In the genomic region with DNA sequence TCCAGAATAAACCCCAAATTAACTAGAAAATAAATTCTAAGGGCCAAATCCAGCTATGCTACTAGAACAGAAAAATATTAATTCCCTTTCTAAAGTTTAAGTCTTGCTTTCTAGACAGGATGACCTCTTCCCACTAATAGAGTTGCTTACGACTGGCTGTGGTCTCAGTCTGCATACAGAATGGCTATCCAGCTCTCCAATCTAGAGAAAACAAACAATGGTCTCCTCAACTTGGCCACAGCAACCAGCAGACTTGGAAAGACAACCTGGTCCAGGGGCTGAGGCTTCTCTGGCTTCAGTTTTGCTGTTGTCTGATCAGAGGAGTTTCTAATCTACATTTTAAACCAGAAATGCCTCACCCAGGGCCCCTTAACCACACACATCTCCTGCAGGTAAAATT, we compare ENCODE assay signal across 18 cellular contexts. TPM values are rescaled to one million over a fixed set of nuclear protein-coding genes. Genes with fewer than 3 reads are reported as not detected.
DNase-seq lines count a peak whose midpoint lies in the region; ATAC-seq and TF ChIP-seq lines count a peak whose summit lies in the region.
"Had no signal": no experiment of that assay in that cellular context is flagged by ENCODE, and none has a peak within 500 bp of the region (broad histone marks: within the 10 kb centered on the region; RNA-seq: fewer than 3 reads in every experiment).

No MANE protein-coding gene starts in this region.

- no peak overlapping the region for H3K9ac ChIP-seq in mesenchymal stem cell (ENCODE audit: low read length)
- H3K9ac ChIP-seq: GM23248, KMS-11 had no signal

- H3K9me3 ChIP-seq in RWPE2 (ENCODE audit: severe bottlenecking) (no peaks in the 10 kb centered on the region), mesenchymal stem cell (ENCODE audit: control insufficient read depth, low read length) (no peaks in the 10 kb centered on the region), esophagus squamous epithelium (no peaks in the 10 kb centered on the region), prostate gland (no peaks in the 10 kb centered on the region)

- POLR2A ChIA-PET in WTC11 (lab: Charles Lee): no interaction called here

- DNase-seq in NCI-H510A treated with DMSO at 0.1 percent for 48 hours (lab: John Stamatoyannopoulos, UW) (peak; percentile 45), NCI-H510A (lab: John Stamatoyannopoulos, UW) (no peak), RWPE2 (ENCODE audit: low spot score) (no peak), choroid plexus epithelial cell (ENCODE audit: low read depth) (peak; percentile 63), mesenchymal stem cell (peak; percentile 32), WTC11 (ENCODE audit: low spot score) (no peak), esophagus squamous epithelium (lab: John Stamatoyannopoulos, UW) (no peak), prostate gland (ENCODE audit: low spot score) (no peak)
- DNase-seq: 8988T, NCI-H1048, NCI-H1417 treated with DMSO at 0.1 percent for 48 hours, NCI-H187, NCI-H748 treated with DMSO at 0.1 percent for 48 hours had no signal

- no peaks in the 10 kb centered on the region for H3K36me3 Mint-ChIP-seq in WTC11
- H3K36me3 Mint-ChIP-seq: CD14-positive monocyte had no signal

- H2AFZ ChIP-seq in mesenchymal stem cell (ENCODE audit: low read depth, low read length): no peak overlapping the region
- H2AFZ ChIP-seq: GM23248 had no signal

- peak overlapping the region in 1 of 2 experiments; percentile 40 for H3K4ac ChIP-seq in mesenchymal stem cell (ENCODE audit: low read depth in 1 of 2, low read length in 2 of 2)

- H3K4me3 ChIP-seq in RWPE2 (ENCODE audit: severe bottlenecking) (no peak overlapping the region), choroid plexus epithelial cell (ENCODE audit: low read depth, low read length) (no peak overlapping the region), mesenchymal stem cell (ENCODE audit: insufficient read depth in 1 of 2, low read depth in 1 of 2, low read length in 2 of 2) (no peak overlapping the region), esophagus squamous epithelium (no peak overlapping the region), prostate gland (no peak overlapping the region)
- H3K4me3 ChIP-seq: GM23248 had no signal

- no peak overlapping the region for H3K4me3 Mint-ChIP-seq in WTC11
- H3K4me3 Mint-ChIP-seq: CD14-positive monocyte had no signal

- H3K4me1 Mint-ChIP-seq in WTC11: 0 out of 2 replicates have a peak, but pooled peaks cover 3% of the 10 kb centered on the region
- H3K4me1 Mint-ChIP-seq: CD14-positive monocyte had no signal

- no peaks in the 10 kb centered on the region for H3K79me1 ChIP-seq in mesenchymal stem cell (replicated peaks; ENCODE audit: low read length, poor library complexity, severe bottlenecking)

- no peak overlapping the region for H3K14ac ChIP-seq in mesenchymal stem cell (ENCODE audit: low read length in 2 of 2)

- ATAC-seq in RWPE2 (ENCODE audit: low read depth) (no peak), WTC11 (no peak)
- ATAC-seq: SK-N-SH treated with all-trans-retinoic acid at 6 μM for 48 hours had no signal

- CTCF ChIA-PET in WTC11 (lab: Charles Lee): no interaction called here

- TF ChIP-seq POLR2A in esophagus squamous epithelium (IDR thresholded peaks at IDR 0.05): no peak
- TF ChIP-seq POLR2A in prostate gland (IDR thresholded peaks at IDR 0.05): no peak

- TF ChIP-seq CTCF in RWPE2 (IDR thresholded peaks at IDR 0.05; ENCODE audit: poor library complexity, severe bottlenecking) (no peak), choroid plexus epithelial cell (conservative IDR thresholded peaks at IDR 0.05; ENCODE audit: low read depth, low read length) (no peak), WTC11 (IDR thresholded peaks at IDR 0.05) (no peak), esophagus squamous epithelium (IDR thresholded peaks at IDR 0.05) (no peak), prostate gland (IDR thresholded peaks at IDR 0.05) (no peak)

- H3K27ac Mint-ChIP-seq in WTC11: no peak overlapping the region

- H2BK120ac ChIP-seq in mesenchymal stem cell (ENCODE audit: low read depth, low read length): no peak overlapping the region

- H2BK12ac ChIP-seq in mesenchymal stem cell (ENCODE audit: low read length in 2 of 2): no peak overlapping the region

- peaks cover 8% of the 10 kb centered on the region for H3K9me3 Mint-ChIP-seq in WTC11

- H3K27ac ChIP-seq in RWPE2 (ENCODE audit: poor library complexity, severe bottlenecking) (peak overlapping the region; percentile 44), mesenchymal stem cell (ENCODE audit: low read length, poor library complexity, severe bottlenecking) (peak overlapping the region; percentile 24), esophagus squamous epithelium (no peak overlapping the region), prostate gland (no peak overlapping the region)
- H3K27ac ChIP-seq: GM23248, KMS-11, RWPE1 had no signal

- H3K36me3 ChIP-seq in RWPE2 (ENCODE audit: low read depth) (no peaks in the 10 kb centered on the region), mesenchymal stem cell (ENCODE audit: control insufficient read depth in 1 of 2, insufficient read depth in 2 of 2, low read depth in 1 of 2, low read length in 2 of 2) (no peaks in the 10 kb centered on the region), esophagus squamous epithelium (no peaks in the 10 kb centered on the region), prostate gland (no peaks in the 10 kb centered on the region)

- 18% methylated on average over 1 of the region's 1 CpG for whole genome bisulfite sequencing in mesenchymal stem cell
- WGBS in esophagus squamous epithelium, 2 donors: 50 to 73% methylated on average over 1 of the region's 1 CpG
- WGBS in prostate gland: 39% methylated on average over 1 of the region's 1 CpG

- intact Hi-C loops in esophagus squamous epithelium (cut with DNase I): no loop called here
- intact Hi-C loops in prostate gland (cut with DNase I): no loop called here

- no peaks in the 10 kb centered on the region for H3K27me3 Mint-ChIP-seq in WTC11 (ENCODE audit: low read depth)

- H2AK5ac ChIP-seq in mesenchymal stem cell (ENCODE audit: low read length, severe bottlenecking): peak overlapping the region; percentile 45

- H4K8ac ChIP-seq in mesenchymal stem cell (ENCODE audit: low read length): no peak overlapping the region

- no peak overlapping the region for H3K4me2 ChIP-seq in mesenchymal stem cell (ENCODE audit: low read length, poor library complexity, severe bottlenecking)
- H3K4me2 ChIP-seq: KMS-11 had no signal

- H3K27me3 ChIP-seq in RWPE2 (ENCODE audit: insufficient read depth, poor library complexity, severe bottlenecking): no peaks in the 10 kb centered on the region
- H3K27me3 ChIP-seq in mesenchymal stem cell (ENCODE audit: control insufficient read depth in 1 of 2, insufficient read depth in 1 of 2, low read length in 2 of 2): no peaks in the 10 kb centered on the region
- H3K27me3 ChIP-seq in esophagus squamous epithelium: no peaks in the 10 kb centered on the region
- H3K27me3 ChIP-seq in prostate gland (replicated peaks; ENCODE audit: insufficient read depth): no peaks in the 10 kb centered on the region

- H3K4me1 ChIP-seq in RWPE2 (ENCODE audit: insufficient read depth, poor library complexity, severe bottlenecking): peaks cover 10% of the 10 kb centered on the region
- peaks cover 6% of the 10 kb centered on the region for H3K4me1 ChIP-seq in mesenchymal stem cell (ENCODE audit: control insufficient read depth, insufficient read depth, low read depth, low read length)
- peaks cover 0 to 28% (median 0%) of the 10 kb centered on the region in 3 donors for H3K4me1 ChIP-seq in esophagus squamous epithelium
- no peaks in the 10 kb centered on the region for H3K4me1 ChIP-seq in prostate gland (replicated peaks)

- peak overlapping the region in 1 of 2 experiments; percentile 62 for H3K18ac ChIP-seq in mesenchymal stem cell (ENCODE audit: low read depth in 1 of 2, low read length in 2 of 2)

- no peak overlapping the region for H2BK15ac ChIP-seq in mesenchymal stem cell (ENCODE audit: low read depth, poor library complexity, severe bottlenecking)

- H2BK5ac ChIP-seq in mesenchymal stem cell (ENCODE audit: low read depth, low read length, poor library complexity, severe bottlenecking): peak overlapping the region; percentile 62

- H4K91ac ChIP-seq in mesenchymal stem cell (ENCODE audit: low read length): no peak overlapping the region

- no peak overlapping the region for H3K23ac ChIP-seq in mesenchymal stem cell (ENCODE audit: low read length in 2 of 2)

TF ChIP-seq in WTC11, 78 proteins besides CTCF, POLR2A, EP300 and RAD21:
- no peak for TF ChIP-seq ZSCAN18 (CRISPR knock-in tag; IDR thresholded peaks at IDR 0.05)
- no peak for TF ChIP-seq JUN (CRISPR knock-in tag; IDR thresholded peaks at IDR 0.05)
- no peak for TF ChIP-seq GTF2I (CRISPR knock-in tag; conservative IDR thresholded peaks at IDR 0.05)

RNA-seq across cellular contexts. Expression of gene RASEF, which starts 28.9 kb away (rescaled TPM):
- 0.28 TPM for polyA plus RNA-seq in mesenchymal stem cell (2013, experiment 1 of 2)
- polyA plus RNA-seq in mesenchymal stem cell (2013, experiment 2 of 2): 0.34 TPM
- total RNA-seq in WTC11 (2021): 6.5 to 8.2 TPM (median 7.3 TPM) in 3 replicates
- 10 to 100 TPM in 3 of 4 donors, 1 to 10 TPM in 1; 9.1 to 17.4 (median 13.5) TPM for total RNA-seq in esophagus squamous epithelium
- total RNA-seq in prostate gland: 100 to 1,000 TPM in 1 of 2 donors, 10 to 100 TPM in 1; 36.4 to 125 TPM
- polyA plus RNA-seq: CD14-positive monocyte, GM23248 had no signal

Comparison
In these comparisons a context has a peak if more than half of its experiments do, and no peak if none do; other contexts are left out.
1. DNase-seq: peak in NCI-H510A treated with DMSO at 0.1 percent for 48 hours (single experiment), choroid plexus epithelial cell (single experiment) and mesenchymal stem cell (single experiment); none in NCI-H510A (single experiment), RWPE2 (single experiment), WTC11 (single experiment), esophagus squamous epithelium (single experiment) and prostate gland (single experiment).
2. H3K27ac ChIP-seq: peak in RWPE2 (single experiment) and mesenchymal stem cell (single experiment); none in esophagus squamous epithelium (0 of 4) and prostate gland (0 of 2).